28 cellular contexts compared by ENCODE assay signal in genomic region chr6:76565932-76566331, GRCh38.
"Had no signal": no experiment of that assay in that cellular context is flagged by ENCODE, and none has a peak within 500 bp of the region (broad histone marks: within the 10 kb centered on the region; RNA-seq: fewer than 3 reads in every experiment).

No MANE protein-coding gene starts in this region.

- H3K36me3 Mint-ChIP-seq: stimulated activated effector memory CD8-positive, alpha-beta T cell treated with anti-CD3 and anti-CD28 coated beads, Interleukin-12 subunit alpha, Interleukin-12 subunit beta, amount 100 ng/mL, for 72 hours; stimulated activated naive B cell treated with anti-CD40 and anti-IgM and Interleukin-4, amounts not matched to agents 10 μg/mL and 1 μg/mL and 100 μg/mL, for 72 hours; type B pancreatic cell had no signal

- H3K4me3 Mint-ChIP-seq: naive thymus-derived CD8-positive, alpha-beta T cell; natural killer cell treated with Interleukin-12 subunit alpha and Interleukin-12 subunit beta and Interleukin-15 and Interleukin-18, amount 100 ng/mL, for 72 hours; nephron progenitor cell; neural crest cell; stimulated activated effector memory CD8-positive, alpha-beta T cell treated with anti-CD3 and anti-CD28 coated beads, Interleukin-12 subunit alpha, Interleukin-12 subunit beta, amount 100 ng/mL, for 72 hours; stimulated activated naive B cell treated with anti-CD40 and anti-IgM and Interleukin-4, amounts not matched to agents 10 μg/mL and 1 μg/mL and 100 μg/mL, for 72 hours; stimulated activated naive CD8-positive, alpha-beta T cell treated with anti-CD3 and anti-CD28 coated beads, Interleukin-15, Interleukin-2, amounts not matched to agents 100 ng/mL and 50 ng/mL, for 24 hours; type B pancreatic cell had no signal

- H2AFZ ChIP-seq: parathyroid adenoma had no signal

- H3K27ac Mint-ChIP-seq: naive thymus-derived CD8-positive, alpha-beta T cell; natural killer cell treated with Interleukin-12 subunit alpha and Interleukin-12 subunit beta and Interleukin-15 and Interleukin-18, amount 100 ng/mL, for 72 hours; nephron progenitor cell; progenitor cell of endocrine pancreas; stimulated activated effector memory CD8-positive, alpha-beta T cell treated with anti-CD3 and anti-CD28 coated beads, Interleukin-12 subunit alpha, Interleukin-12 subunit beta, amount 100 ng/mL, for 72 hours; stimulated activated naive B cell treated with anti-CD40 and anti-IgM and Interleukin-4, amounts not matched to agents 10 μg/mL and 1 μg/mL and 100 μg/mL, for 72 hours; stimulated activated naive CD8-positive, alpha-beta T cell treated with anti-CD3 and anti-CD28 coated beads, Interleukin-15, Interleukin-2, amounts not matched to agents 100 ng/mL and 50 ng/mL, for 24 hours; type B pancreatic cell had no signal

- H3K4me1 Mint-ChIP-seq: naive thymus-derived CD8-positive, alpha-beta T cell; neural crest cell; stimulated activated effector memory CD8-positive, alpha-beta T cell treated with anti-CD3 and anti-CD28 coated beads, Interleukin-12 subunit alpha, Interleukin-12 subunit beta, amount 100 ng/mL, for 72 hours; stimulated activated naive B cell treated with anti-CD40 and anti-IgM and Interleukin-4, amounts not matched to agents 10 μg/mL and 1 μg/mL and 100 μg/mL, for 72 hours had no signal

- ATAC-seq: naive thymus-derived CD8-positive, alpha-beta T cell; natural killer cell treated with Interleukin-12 subunit alpha and Interleukin-12 subunit beta and Interleukin-15 and Interleukin-18, amount 100 ng/mL, for 72 hours; psoas muscle; right cardiac atrium; right lobe of liver; stimulated activated effector memory CD8-positive, alpha-beta T cell treated with anti-CD3 and anti-CD28 coated beads, Interleukin-12 subunit alpha, Interleukin-12 subunit beta, amount 100 ng/mL, for 72 hours; stimulated activated naive B cell treated with anti-CD40 and anti-IgM and Interleukin-4, amounts not matched to agents 10 μg/mL and 1 μg/mL and 100 μg/mL, for 72 hours; upper lobe of right lung had no signal

- H3K9me3 ChIP-seq: neutrophil, psoas muscle, right lobe of liver, sigmoid colon, thyroid gland, uterus had no signal

- H3K27ac ChIP-seq: neutrophil, parathyroid adenoma, psoas muscle, right lobe of liver, sigmoid colon, stomach, thoracic aorta, thyroid gland, tibial nerve, upper lobe of right lung, uterus had no signal

- H3K9me3 Mint-ChIP-seq: type B pancreatic cell had no signal

- H3K36me3 ChIP-seq: neutrophil, right lobe of liver, sigmoid colon, stomach, thoracic aorta, thyroid gland, tibial nerve, upper lobe of right lung, uterus had no signal

- H3K4me3 ChIP-seq: psoas muscle, right lobe of liver, sigmoid colon, stomach, thoracic aorta, thyroid gland, tibial nerve, upper lobe of right lung, uterus had no signal

- H3K9ac ChIP-seq: parathyroid adenoma had no signal

- H3K27me3 ChIP-seq: neutrophil, right lobe of liver, sigmoid colon, stomach, thyroid gland, tibial nerve, upper lobe of right lung, uterus had no signal

- H3K4me1 ChIP-seq: parathyroid adenoma, psoas muscle, right lobe of liver, sigmoid colon, stomach, thyroid gland, tibial nerve, upper lobe of right lung, uterus had no signal

- H3K79me2 ChIP-seq: parathyroid adenoma had no signal

- DNase-seq: naive thymus-derived CD8-positive, alpha-beta T cell; nephron progenitor cell; nucleus accumbens; psoas muscle; right cardiac atrium; right lobe of liver; sigmoid colon; small intestine; stimulated activated CD4-positive, alpha-beta T cell treated with anti-CD3 and anti-CD28 coated beads, Interleukin-15, amount 100 ng/mL, for 24 hours; stimulated activated CD4-positive, alpha-beta T cell treated with anti-CD3 and anti-CD28 coated beads, Interleukin-2, amount 100 ng/mL, for 24 hours; stimulated activated CD4-positive, alpha-beta T cell treated with anti-CD3 and anti-CD28 coated beads, Interleukin-2, amount 100 ng/mL, for 48 hours; stimulated activated CD4-positive, alpha-beta T cell treated with anti-CD3 and anti-CD28 coated beads, Interleukin-4, amount 100 ng/mL, for 24 hours; stimulated activated naive B cell treated with anti-CD40 and anti-IgM and Interleukin-4, amounts not matched to agents 10 μg/mL and 1 μg/mL and 100 μg/mL, for 72 hours; stimulated activated naive CD4-positive, alpha-beta T cell treated with Interleukin-2 at 50 U/mL for 16 hours; stomach; thyroid gland; upper lobe of right lung; uterus had no signal

- H3K27me3 Mint-ChIP-seq: naive thymus-derived CD8-positive, alpha-beta T cell; natural killer cell treated with Interleukin-12 subunit alpha and Interleukin-12 subunit beta and Interleukin-15 and Interleukin-18, amount 100 ng/mL, for 72 hours; progenitor cell of endocrine pancreas; stimulated activated naive B cell treated with anti-CD40 and anti-IgM and Interleukin-4, amounts not matched to agents 10 μg/mL and 1 μg/mL and 100 μg/mL, for 72 hours; stimulated activated naive CD8-positive, alpha-beta T cell treated with anti-CD3 and anti-CD28 coated beads, Interleukin-15, Interleukin-2, amounts not matched to agents 100 ng/mL and 50 ng/mL, for 24 hours; type B pancreatic cell had no signal
